In genomic region chr4:104973708-104974107, GRCh38 we compare ENCODE assay signal across 25 cellular contexts.
DNase-seq lines count a peak whose midpoint lies in the region; ATAC-seq and TF ChIP-seq lines count a peak whose summit lies in the region.
"Had no signal": no experiment of that assay in that cellular context is flagged by ENCODE, and none has a peak within 500 bp of the region (broad histone marks: within the 10 kb centered on the region; RNA-seq: fewer than 3 reads in every experiment).

No MANE protein-coding gene starts in this region.

- no peak for DNase-seq in NCI-H1417 treated with DMSO at 0.1 percent for 48 hours (lab: John Stamatoyannopoulos, UW)
- DNase-seq in HEK293T (ENCODE audit: extremely low spot score), result no peak
- DNase-seq in colonic mucosa, result no peak
- DNase-seq: ACHN; activated CD4-positive, alpha-beta T cell treated with anti-CD3 and anti-CD28 coated beads for 48 hours; activated effector memory CD4-positive, alpha-beta T cell treated with Interleukin-2 at 50 U/mL for 16 hours; dermis blood vessel endothelial cell; DMS53; gastrocnemius medialis; Kasumi-1; mesenchymal stem cell; naive thymus-derived CD8-positive, alpha-beta T cell; NCI-H1417; NCI-H774; pancreas; Peyer's patch; sigmoid colon; SK-N-SH; T-helper 9 cell had no signal

- TF ChIP-seq CTCF in OCI-LY3 (IDR thresholded peaks at IDR 0.05; ENCODE audit: low read depth, low read length) (no peak), colonic mucosa (IDR thresholded peaks at IDR 0.05) (no peak)

- CTCF ChIA-PET in HEK293T (lab: Yijun Ruan, JAX), result no interaction called here

- H3K9ac ChIP-seq in OCI-LY3 (ENCODE audit: low read length), result no peak overlapping the region
- no peak overlapping the region for H3K9ac ChIP-seq in colonic mucosa (ENCODE audit: low read depth in 2 of 2, low read length in 2 of 2)
- H3K9ac ChIP-seq: SK-N-SH had no signal

- H3K9me3 ChIP-seq in OCI-LY3 (ENCODE audit: insufficient read depth, low read length) (no peaks in the 10 kb centered on the region), colonic mucosa (no peaks in the 10 kb centered on the region)
- H3K9me3 ChIP-seq: gastrocnemius medialis, pancreas, Peyer's patch, sigmoid colon, SK-N-SH had no signal

- intact Hi-C loops in colonic mucosa (cut with DNase I), result no loop called here

- ATAC-seq in GM18502 (IDR thresholded peaks at IDR 0.05; ENCODE audit: poor library complexity, unreplicated experiment) (peak; percentile 61), GM19463 (IDR thresholded peaks at IDR 0.05; ENCODE audit: unreplicated experiment) (peak; percentile 51), HG02884 (IDR thresholded peaks at IDR 0.05; ENCODE audit: unreplicated experiment) (peak; percentile 43), HG03097 (IDR thresholded peaks at IDR 0.05; ENCODE audit: low FRiP score, unreplicated experiment) (no peak)
- ATAC-seq: gastrocnemius medialis; naive thymus-derived CD8-positive, alpha-beta T cell; pancreas had no signal

- H3K27me3 ChIP-seq in OCI-LY3 (ENCODE audit: low read depth, low read length) (no peaks in the 10 kb centered on the region), colonic mucosa (no peaks in the 10 kb centered on the region)
- H3K27me3 ChIP-seq: gastrocnemius medialis, pancreas, Peyer's patch, sigmoid colon had no signal

- no peaks in the 10 kb centered on the region for H4K20me1 ChIP-seq in OCI-LY3 (ENCODE audit: insufficient read depth, low read length)

- peaks cover 39% of the 10 kb centered on the region for H3K4me1 ChIP-seq in OCI-LY3 (ENCODE audit: low read length)
- H3K4me1 ChIP-seq in colonic mucosa, result no peaks in the 10 kb centered on the region
- H3K4me1 ChIP-seq: gastrocnemius medialis, pancreas, Peyer's patch, sigmoid colon had no signal

- H3K36me3 ChIP-seq in OCI-LY3 (replicated peaks; ENCODE audit: low read depth, low read length) (no peaks in the 10 kb centered on the region), colonic mucosa (no peaks in the 10 kb centered on the region)
- H3K36me3 ChIP-seq: gastrocnemius medialis, pancreas, Peyer's patch, sigmoid colon had no signal

- H3K27ac ChIP-seq in OCI-LY3 (ENCODE audit: low read length) (no peak overlapping the region), colonic mucosa (no peak overlapping the region)
- H3K27ac ChIP-seq: epithelial cell of prostate, gastrocnemius medialis, pancreas, Peyer's patch, sigmoid colon had no signal

- no peak overlapping the region for H3K4me3 ChIP-seq in OCI-LY3 (ENCODE audit: low read length)
- H3K4me3 ChIP-seq in colonic mucosa, result no peak overlapping the region
- H3K4me3 ChIP-seq: gastrocnemius medialis, pancreas, Peyer's patch, sigmoid colon had no signal

- POLR2A ChIA-PET in HEK293T (lab: Yijun Ruan, JAX), result no interaction called here

- no peaks in the 10 kb centered on the region for H3K79me2 ChIP-seq in OCI-LY3 (ENCODE audit: low read length)

- H2AFZ ChIP-seq in OCI-LY3 (ENCODE audit: low read depth, low read length), result no peak overlapping the region

- H3K4me2 ChIP-seq in OCI-LY3 (ENCODE audit: low read length), result peak overlapping the region; percentile 5; the same call in 1 of the 2 replicates
- H3K4me2 ChIP-seq: SK-N-SH had no signal

TF ChIP-seq in HEK293T, 16 proteins besides CTCF, POLR2A, EP300 and RAD21:
- TF ChIP-seq NFRKB (IDR thresholded peaks at IDR 0.05), result no peak
- no peak for TF ChIP-seq FOXK2 (IDR thresholded peaks at IDR 0.05)
- no peak for TF ChIP-seq L3MBTL2 (conservative IDR thresholded peaks at IDR 0.05)
- no peak for TF ChIP-seq BHLHE40 (IDR thresholded peaks at IDR 0.05; ENCODE audit: borderline replicate concordance)
- no peak for TF ChIP-seq ARNT (IDR thresholded peaks at IDR 0.05)
- no peak for TF ChIP-seq PKNOX1 (IDR thresholded peaks at IDR 0.05)
